ENCODE assay signal across 8 cellular contexts in genomic region chr2:219159771-219160185, GRCh38. TPM values are rescaled to one million over a fixed set of nuclear protein-coding genes. Genes with fewer than 3 reads are reported as not detected.
DNase-seq lines count a peak whose midpoint lies in the region; ATAC-seq, FAIRE-seq and TF ChIP-seq lines count a peak whose summit lies in the region.

No MANE protein-coding gene starts in this region.

- no peak for TF ChIP-seq RAD21 in HepG2 (CRISPR knock-in tag; IDR thresholded peaks at IDR 0.05)

- DNase-seq in AG08396 (ENCODE audit: low spot score), result peak; percentile 34
- no peak for DNase-seq in HAP-1 (ENCODE audit: low spot score in 2 of 2)
- DNase-seq in HepG2 (ENCODE audit: low spot score), result no peak
- no peak for DNase-seq in NCI-H1694 treated with DMSO at 0.1 percent for 48 hours (lab: John Stamatoyannopoulos, UW)
- no peak for DNase-seq in DMS53 (lab: John Stamatoyannopoulos, UW)
- DNase-seq in H54 (ENCODE audit: insufficient read length, low spot score), result no peak

- H3K27me3 ChIP-seq in HAP-1 (ENCODE audit: low read depth) (no peaks in the 10 kb centered on the region), HepG2 (ENCODE audit: control insufficient read depth in 1 of 2, insufficient read depth in 2 of 2, low read length in 2 of 2) (no peaks in the 10 kb centered on the region)

- H3K36me3 ChIP-seq in HAP-1 (replicated peaks) (no peaks in the 10 kb centered on the region), HepG2 (replicated peaks in 1 of 2; ENCODE audit: control insufficient read depth in 1 of 2, insufficient read depth in 2 of 2, low read length in 2 of 2) (peaks cover 4 to 17% of the 10 kb centered on the region in 2 experiments), urinary bladder (ENCODE audit: insufficient read depth) (no peaks in the 10 kb centered on the region)

- peaks cover 24% of the 10 kb centered on the region for H3K36me3 Mint-ChIP-seq in activated T-helper 17 cell treated with anti-CD3 and anti-CD28 coated beads, Interleukin-2, amount 50 U/mL, for 72 hours (ENCODE audit: low read depth)

- CTCF ChIA-PET in HepG2 (lab: Yijun Ruan, JAX; ENCODE audit: low intra/inter-chr PET ratio, low total read pairs), result interaction anchor here (0.6 to 4.4 kb wide), 7 partner anchors 11 to 192 kb away, joined by 4 to 50 read pairs (median 7); partner anchors contain the start of gene DNAJB2

- no peak for ATAC-seq in activated T-helper 17 cell treated with anti-CD3 and anti-CD28 coated beads, Interleukin-2, amount 50 U/mL, for 72 hours (replicated peaks)
- peak; percentile 1 for ATAC-seq in HepG2

- H3K9me3 ChIP-seq in HAP-1 (no peaks in the 10 kb centered on the region), HepG2 (ENCODE audit: low read length) (no peaks in the 10 kb centered on the region)

- WGBS in HepG2 (ENCODE audit: low lambda C conversion rate), result 24% methylated on average over 18 of the region's 18 CpGs
- WGBS in urinary bladder, result 7% methylated on average over 18 of the region's 18 CpGs

- intact Hi-C loops in HepG2 (cut with micrococcal nuclease; ENCODE audit: unreplicated experiment), result loop anchor here (1.0 to 2.0 kb wide), 6 partner anchors 17 to 193 kb away; partner anchors contain the start of genes ABCB6 and CNPPD1

- in situ Hi-C loops in HAP-1 (cut with MboI; ENCODE audit: low sequenced_read_pairs) (loop anchor here (5.0 to 10.0 kb wide), 2 partner anchors 105 to 138 kb away; no protein-coding TSS in a partner anchor), HepG2 (cut with HindIII; ENCODE audit: extremely low pct_ligation_motif_present, low pct_unique_long_range_greater_than_20kb) (loop anchor here (5.0 kb wide), 1 partner anchor 102 kb away; no protein-coding TSS in a partner anchor)

- H3K4me3 ChIP-seq in HAP-1 (peak overlapping the region; percentile 62), HepG2 (replicated peaks in 1 of 3; ENCODE audit: insufficient read depth in 1 of 3, low read depth in 2 of 3, low read length in 3 of 3) (peak overlapping the region; percentile 76 to 94 (median 86); a peak in 5 of 6 replicates), urinary bladder (ENCODE audit: low read depth, low read length) (peak overlapping the region; percentile 45)

- H3K4me2 ChIP-seq in HepG2 (ENCODE audit: low read depth, low read length), result peak overlapping the region; percentile 97

- H3K4me3 Mint-ChIP-seq in activated T-helper 17 cell treated with anti-CD3 and anti-CD28 coated beads, Interleukin-2, amount 50 U/mL, for 72 hours, result peak overlapping the region; percentile 84

- H3K4me1 ChIP-seq in HAP-1, result peaks cover 17% of the 10 kb centered on the region
- peaks cover 18% of the 10 kb centered on the region for H3K4me1 ChIP-seq in HepG2 (ENCODE audit: insufficient read depth, low read length)
- H3K4me1 ChIP-seq in urinary bladder (ENCODE audit: insufficient read depth), result no peaks in the 10 kb centered on the region

- no peak for TF ChIP-seq EP300 in HepG2 (IDR thresholded peaks at IDR 0.05; ENCODE audit: low read depth in 2 of 2, low read length in 2 of 2)
- TF ChIP-seq EP300 in HepG2 (CRISPR knock-in tag; IDR thresholded peaks at IDR 0.05; ENCODE audit: borderline replicate concordance), result no peak

- H3K9me3 Mint-ChIP-seq in activated T-helper 17 cell treated with anti-CD3 and anti-CD28 coated beads, Interleukin-2, amount 50 U/mL, for 72 hours, result no peaks in the 10 kb centered on the region

- no peaks in the 10 kb centered on the region for H3K79me2 ChIP-seq in HepG2 (ENCODE audit: insufficient read depth, low read length)

- no peak for TF ChIP-seq CTCF in HepG2 (CRISPR knock-in tag; IDR thresholded peaks at IDR 0.05)

- no peaks in the 10 kb centered on the region for H3K27me3 Mint-ChIP-seq in activated T-helper 17 cell treated with anti-CD3 and anti-CD28 coated beads, Interleukin-2, amount 50 U/mL, for 72 hours

- peak overlapping the region; percentile 86; the same call in 1 of the 2 replicates for H3K9ac ChIP-seq in HepG2 (ENCODE audit: insufficient read depth, low read depth, low read length)

- H2AFZ ChIP-seq in HepG2 (ENCODE audit: low read length), result no peak overlapping the region

- H3K4me1 Mint-ChIP-seq in activated T-helper 17 cell treated with anti-CD3 and anti-CD28 coated beads, Interleukin-2, amount 50 U/mL, for 72 hours, result peaks cover 15% of the 10 kb centered on the region

- no peak for TF ChIP-seq POLR2A in HepG2 (IDR thresholded peaks at IDR 0.05; ENCODE audit: insufficient read depth in 1 of 2, low read depth in 2 of 2, low read length in 2 of 2)
- no peak for TF ChIP-seq POLR2A in H54 (IDR thresholded peaks at IDR 0.05; ENCODE audit: low read depth, low read length)

- FAIRE-seq in HepG2 (lab: Jason Lieb, UNC) (no peak), H54 (lab: Jason Lieb, UNC) (no peak)

- no peak overlapping the region for H3K27ac ChIP-seq in HepG2 (ENCODE audit: extremely low read length, insufficient read depth, low read length)
- H3K27ac ChIP-seq in urinary bladder (ENCODE audit: low read depth), result peak overlapping the region; percentile 15

- peak overlapping the region; percentile 93 for H3K27ac Mint-ChIP-seq in activated T-helper 17 cell treated with anti-CD3 and anti-CD28 coated beads, Interleukin-2, amount 50 U/mL, for 72 hours

- BruUV-seq in HepG2 (replicated peaks; lab: Mats Ljungman, UMichigan), result TSS peak; percentile 61

- POLR2A ChIA-PET in HepG2 (lab: Yijun Ruan, JAX), result interaction anchor here (0.7 to 3.7 kb wide), 5 partner anchors 16 to 227 kb away, joined by 3 to 14 read pairs (median 4); partner anchors contain the start of genes CNPPD1 and ZFAND2B

- H4K20me1 ChIP-seq in HepG2 (ENCODE audit: insufficient read depth, low read length), result no peaks in the 10 kb centered on the region

RNA-seq across cellular contexts. Expression of gene NHEJ1, which starts 0.8 kb away (rescaled TPM):
- 10 to 100 TPM; 24.1 to 26.6 TPM for total RNA-seq in activated T-helper 17 cell treated with anti-CD3 and anti-CD28 coated beads, Interleukin-2, amount 50 U/mL, for 72 hours
- total RNA-seq in HepG2 (2016; rRNA removed; fragmentation: Illumina TruSeq; extraction: Trizol) (30.7 and 42.1 TPM in 2 replicates), urinary bladder (13.3 TPM)
- total RNA-seq in HepG2 (2016; cell fraction: cytosol; rRNA removed; fragmentation: Illumina TruSeq; extraction: Trizol; ENCODE audit: low read depth), result 6.5 and 7.7 TPM in 2 replicates
- 30.0 and 42.5 TPM in 2 replicates for total RNA-seq in HepG2 (2016; cell fraction: insoluble cytoplasmic fraction; rRNA removed; fragmentation: Illumina TruSeq; extraction: Trizol)
- total RNA-seq in HepG2 (2016; cell fraction: membrane; rRNA removed; fragmentation: Illumina TruSeq; extraction: Trizol), result 17.1 and 17.3 TPM in 2 replicates
- total RNA-seq in HepG2 (2016; cell fraction: nucleus; rRNA removed; fragmentation: Illumina TruSeq; extraction: Trizol), result 16.1 and 17.3 TPM in 2 replicates
- polyA plus RNA-seq in HepG2 (2011; rRNA removed) (23.8 and 30.0 TPM in 2 replicates), urinary bladder (17.6 TPM)
- 23.3 and 26.7 TPM in 2 replicates for polyA plus RNA-seq in HepG2 (2011; cell fraction: cytosol; rRNA removed)
- polyA plus RNA-seq in HepG2 (2011; cell fraction: nucleus; rRNA removed), result 12.3 and 14.8 TPM in 2 replicates
- polyA plus RNA-seq in HepG2 (2012), result 20.2 and 22.8 TPM in 2 replicates
- 5.5 and 6.1 TPM in 2 replicates for polyA plus RNA-seq in HepG2 (2016; cell fraction: cytosol; fragmentation: Illumina TruSeq; extraction: Trizol; ENCODE audit: low read depth)
- polyA plus RNA-seq in HepG2 (2016; cell fraction: insoluble cytoplasmic fraction; fragmentation: Illumina TruSeq; extraction: Trizol; ENCODE audit: low read depth), result 35.8 and 40.0 TPM in 2 replicates
- 11.3 and 13.4 TPM in 2 replicates for polyA plus RNA-seq in HepG2 (2016; cell fraction: membrane; fragmentation: Illumina TruSeq; extraction: Trizol; ENCODE audit: low read depth)
- polyA plus RNA-seq in HepG2 (2016; cell fraction: nucleus; fragmentation: Illumina TruSeq; extraction: Trizol; ENCODE audit: insufficient read depth, low read depth), result 14.3 and 14.5 TPM in 2 replicates
- 47.0 and 114 TPM in 2 replicates for polyA minus RNA-seq in HepG2 (2011; rRNA and poly(A)+ RNA removed; ENCODE audit: low replicate concordance)
- 20.4 and 25.8 TPM in 2 replicates for polyA minus RNA-seq in HepG2 (2011; cell fraction: cytosol; rRNA and poly(A)+ RNA removed)
- 19.6 and 28.0 TPM in 2 replicates for polyA minus RNA-seq in HepG2 (2011; cell fraction: nucleus; rRNA and poly(A)+ RNA removed)

RNA-seq across cellular contexts. Expression of gene SLC23A3, which starts 10.1 kb away (rescaled TPM):
- 1 to 10 TPM; 2.9 to 7.7 TPM for total RNA-seq in activated T-helper 17 cell treated with anti-CD3 and anti-CD28 coated beads, Interleukin-2, amount 50 U/mL, for 72 hours
- total RNA-seq in HepG2 (2016; rRNA removed; fragmentation: Illumina TruSeq; extraction: Trizol) (0.38 TPM in 1 of 2 replicates, not detected in the other), urinary bladder (2.2 TPM)
- total RNA-seq in HepG2 (2016; cell fraction: cytosol; rRNA removed; fragmentation: Illumina TruSeq; extraction: Trizol; ENCODE audit: low read depth), result 0.40 and 0.71 TPM in 2 replicates
- total RNA-seq in HepG2 (2016; cell fraction: insoluble cytoplasmic fraction; rRNA removed; fragmentation: Illumina TruSeq; extraction: Trizol), result 0.37 TPM in 1 of 2 replicates, not detected in the other
- 0.21 and 0.37 TPM in 2 replicates for total RNA-seq in HepG2 (2016; cell fraction: membrane; rRNA removed; fragmentation: Illumina TruSeq; extraction: Trizol)
- 0.34 and 0.56 TPM in 2 replicates for total RNA-seq in HepG2 (2016; cell fraction: nucleus; rRNA removed; fragmentation: Illumina TruSeq; extraction: Trizol)
- polyA plus RNA-seq in HepG2 (2011; rRNA removed) (0.78 and 2.1 TPM in 2 replicates), urinary bladder (0.79 TPM)
- polyA plus RNA-seq in HepG2 (2011; cell fraction: cytosol; rRNA removed), result 0.10 and 0.12 TPM in 2 replicates
- polyA plus RNA-seq in HepG2 (2011; cell fraction: nucleus; rRNA removed), result 7.7 and 12.3 TPM in 2 replicates
- 0.89 and 1.8 TPM in 2 replicates for polyA plus RNA-seq in HepG2 (2012)
- polyA plus RNA-seq in HepG2 (2016; cell fraction: cytosol; fragmentation: Illumina TruSeq; extraction: Trizol; ENCODE audit: low read depth), result not detected in 2 replicates
- polyA plus RNA-seq in HepG2 (2016; cell fraction: insoluble cytoplasmic fraction; fragmentation: Illumina TruSeq; extraction: Trizol; ENCODE audit: low read depth), result not detected in 2 replicates
- not detected in 2 replicates for polyA plus RNA-seq in HepG2 (2016; cell fraction: membrane; fragmentation: Illumina TruSeq; extraction: Trizol; ENCODE audit: low read depth)
- 2.0 and 2.1 TPM in 2 replicates for polyA plus RNA-seq in HepG2 (2016; cell fraction: nucleus; fragmentation: Illumina TruSeq; extraction: Trizol; ENCODE audit: insufficient read depth, low read depth)
- polyA minus RNA-seq in HepG2 (2011; rRNA and poly(A)+ RNA removed; ENCODE audit: low replicate concordance), result 2.2 and 2.4 TPM in 2 replicates
- 0.30 TPM in 1 of 2 replicates, not detected in the other for polyA minus RNA-seq in HepG2 (2011; cell fraction: cytosol; rRNA and poly(A)+ RNA removed)
- 3.2 and 5.2 TPM in 2 replicates for polyA minus RNA-seq in HepG2 (2011; cell fraction: nucleus; rRNA and poly(A)+ RNA removed)

RNA-seq across cellular contexts. Expression of gene CNPPD1, which starts 16.9 kb away (rescaled TPM):
- 10 to 100 TPM; 60.4 to 67.0 TPM for total RNA-seq in activated T-helper 17 cell treated with anti-CD3 and anti-CD28 coated beads, Interleukin-2, amount 50 U/mL, for 72 hours
- total RNA-seq in HepG2 (2016; rRNA removed; fragmentation: Illumina TruSeq; extraction: Trizol) (24.8 and 35.5 TPM in 2 replicates), urinary bladder (23.0 TPM)
- total RNA-seq in HepG2 (2016; cell fraction: cytosol; rRNA removed; fragmentation: Illumina TruSeq; extraction: Trizol; ENCODE audit: low read depth), result 5.6 and 5.7 TPM in 2 replicates
- 24.2 and 37.7 TPM in 2 replicates for total RNA-seq in HepG2 (2016; cell fraction: insoluble cytoplasmic fraction; rRNA removed; fragmentation: Illumina TruSeq; extraction: Trizol)
- 10.3 and 10.6 TPM in 2 replicates for total RNA-seq in HepG2 (2016; cell fraction: membrane; rRNA removed; fragmentation: Illumina TruSeq; extraction: Trizol)
- 27.6 TPM in 2 replicates for total RNA-seq in HepG2 (2016; cell fraction: nucleus; rRNA removed; fragmentation: Illumina TruSeq; extraction: Trizol)
- polyA plus RNA-seq in HepG2 (2011; rRNA removed) (49.4 and 60.7 TPM in 2 replicates), urinary bladder (77.7 TPM)
- 45.0 and 48.2 TPM in 2 replicates for polyA plus RNA-seq in HepG2 (2011; cell fraction: cytosol; rRNA removed)
- 83.0 and 83.9 TPM in 2 replicates for polyA plus RNA-seq in HepG2 (2011; cell fraction: nucleus; rRNA removed)
- 34.1 and 38.6 TPM in 2 replicates for polyA plus RNA-seq in HepG2 (2012)
- 5.2 and 5.3 TPM in 2 replicates for polyA plus RNA-seq in HepG2 (2016; cell fraction: cytosol; fragmentation: Illumina TruSeq; extraction: Trizol; ENCODE audit: low read depth)
- polyA plus RNA-seq in HepG2 (2016; cell fraction: insoluble cytoplasmic fraction; fragmentation: Illumina TruSeq; extraction: Trizol; ENCODE audit: low read depth), result 27.2 and 31.3 TPM in 2 replicates
- polyA plus RNA-seq in HepG2 (2016; cell fraction: membrane; fragmentation: Illumina TruSeq; extraction: Trizol; ENCODE audit: low read depth), result 8.6 and 9.8 TPM in 2 replicates
- 62.0 and 62.4 TPM in 2 replicates for polyA plus RNA-seq in HepG2 (2016; cell fraction: nucleus; fragmentation: Illumina TruSeq; extraction: Trizol; ENCODE audit: insufficient read depth, low read depth)
- polyA minus RNA-seq in HepG2 (2011; rRNA and poly(A)+ RNA removed; ENCODE audit: low replicate concordance), result 12.3 and 51.1 TPM in 2 replicates
- polyA minus RNA-seq in HepG2 (2011; cell fraction: cytosol; rRNA and poly(A)+ RNA removed), result 13.9 and 15.4 TPM in 2 replicates
- polyA minus RNA-seq in HepG2 (2011; cell fraction: nucleus; rRNA and poly(A)+ RNA removed), result 14.2 and 14.8 TPM in 2 replicates

RNA-seq across cellular contexts. Expression of gene RETREG2, which starts 18.3 kb away (rescaled TPM):
- total RNA-seq in activated T-helper 17 cell treated with anti-CD3 and anti-CD28 coated beads, Interleukin-2, amount 50 U/mL, for 72 hours, result 100 to 1,000 TPM; 104 to 148 TPM
- total RNA-seq in HepG2 (2016; rRNA removed; fragmentation: Illumina TruSeq; extraction: Trizol) (59.7 and 86.0 TPM in 2 replicates), urinary bladder (34.7 TPM)
- 29.5 and 34.8 TPM in 2 replicates for total RNA-seq in HepG2 (2016; cell fraction: cytosol; rRNA removed; fragmentation: Illumina TruSeq; extraction: Trizol; ENCODE audit: low read depth)
- 56.6 and 88.6 TPM in 2 replicates for total RNA-seq in HepG2 (2016; cell fraction: insoluble cytoplasmic fraction; rRNA removed; fragmentation: Illumina TruSeq; extraction: Trizol)
- 119 and 127 TPM in 2 replicates for total RNA-seq in HepG2 (2016; cell fraction: membrane; rRNA removed; fragmentation: Illumina TruSeq; extraction: Trizol)
- 52.2 and 63.7 TPM in 2 replicates for total RNA-seq in HepG2 (2016; cell fraction: nucleus; rRNA removed; fragmentation: Illumina TruSeq; extraction: Trizol)
- polyA plus RNA-seq in HepG2 (2011; rRNA removed) (134 and 137 TPM in 2 replicates), urinary bladder (65.4 TPM)
- polyA plus RNA-seq in HepG2 (2011; cell fraction: cytosol; rRNA removed), result 145 and 149 TPM in 2 replicates
- polyA plus RNA-seq in HepG2 (2011; cell fraction: nucleus; rRNA removed), result 127 and 155 TPM in 2 replicates
- 82.7 and 89.2 TPM in 2 replicates for polyA plus RNA-seq in HepG2 (2012)
- polyA plus RNA-seq in HepG2 (2016; cell fraction: cytosol; fragmentation: Illumina TruSeq; extraction: Trizol; ENCODE audit: low read depth), result 47.5 and 51.2 TPM in 2 replicates
- polyA plus RNA-seq in HepG2 (2016; cell fraction: insoluble cytoplasmic fraction; fragmentation: Illumina TruSeq; extraction: Trizol; ENCODE audit: low read depth), result 51.2 and 58.4 TPM in 2 replicates
- polyA plus RNA-seq in HepG2 (2016; cell fraction: membrane; fragmentation: Illumina TruSeq; extraction: Trizol; ENCODE audit: low read depth), result 95.6 and 101 TPM in 2 replicates
- 84.0 and 89.2 TPM in 2 replicates for polyA plus RNA-seq in HepG2 (2016; cell fraction: nucleus; fragmentation: Illumina TruSeq; extraction: Trizol; ENCODE audit: insufficient read depth, low read depth)
- 148 and 315 TPM in 2 replicates for polyA minus RNA-seq in HepG2 (2011; rRNA and poly(A)+ RNA removed; ENCODE audit: low replicate concordance)
- 63.9 and 70.8 TPM in 2 replicates for polyA minus RNA-seq in HepG2 (2011; cell fraction: cytosol; rRNA and poly(A)+ RNA removed)
- 91.3 and 97.2 TPM in 2 replicates for polyA minus RNA-seq in HepG2 (2011; cell fraction: nucleus; rRNA and poly(A)+ RNA removed)

RNA-seq across cellular contexts. Expression of gene ZFAND2B, which starts 46.8 kb away (rescaled TPM):
- total RNA-seq in activated T-helper 17 cell treated with anti-CD3 and anti-CD28 coated beads, Interleukin-2, amount 50 U/mL, for 72 hours, result 10 to 100 TPM; 27.9 to 29.8 TPM
- 39.4 and 53.3 TPM in 2 replicates for total RNA-seq in HepG2 (2016; rRNA removed; fragmentation: Illumina TruSeq; extraction: Trizol)
- 97.6 and 112 TPM in 2 replicates for total RNA-seq in HepG2 (2016; cell fraction: cytosol; rRNA removed; fragmentation: Illumina TruSeq; extraction: Trizol; ENCODE audit: low read depth)
- 37.3 and 56.7 TPM in 2 replicates for total RNA-seq in HepG2 (2016; cell fraction: insoluble cytoplasmic fraction; rRNA removed; fragmentation: Illumina TruSeq; extraction: Trizol)
- total RNA-seq in HepG2 (2016; cell fraction: membrane; rRNA removed; fragmentation: Illumina TruSeq; extraction: Trizol), result 81.3 and 81.5 TPM in 2 replicates
- total RNA-seq in HepG2 (2016; cell fraction: nucleus; rRNA removed; fragmentation: Illumina TruSeq; extraction: Trizol), result 38.7 and 41.0 TPM in 2 replicates
- polyA plus RNA-seq in HepG2 (2011; rRNA removed), result 115 and 139 TPM in 2 replicates
- polyA plus RNA-seq in HepG2 (2011; cell fraction: cytosol; rRNA removed), result 86.0 and 119 TPM in 2 replicates
- polyA plus RNA-seq in HepG2 (2011; cell fraction: nucleus; rRNA removed), result 440 and 456 TPM in 2 replicates
- polyA plus RNA-seq in HepG2 (2012), result 61.3 and 62.2 TPM in 2 replicates
- 85.1 and 89.2 TPM in 2 replicates for polyA plus RNA-seq in HepG2 (2016; cell fraction: cytosol; fragmentation: Illumina TruSeq; extraction: Trizol; ENCODE audit: low read depth)
- polyA plus RNA-seq in HepG2 (2016; cell fraction: insoluble cytoplasmic fraction; fragmentation: Illumina TruSeq; extraction: Trizol; ENCODE audit: low read depth), result 42.7 and 45.5 TPM in 2 replicates
- 68.1 and 69.5 TPM in 2 replicates for polyA plus RNA-seq in HepG2 (2016; cell fraction: membrane; fragmentation: Illumina TruSeq; extraction: Trizol; ENCODE audit: low read depth)
- 75.7 and 78.1 TPM in 2 replicates for polyA plus RNA-seq in HepG2 (2016; cell fraction: nucleus; fragmentation: Illumina TruSeq; extraction: Trizol; ENCODE audit: insufficient read depth, low read depth)
- 29.2 and 84.0 TPM in 2 replicates for polyA minus RNA-seq in HepG2 (2011; rRNA and poly(A)+ RNA removed; ENCODE audit: low replicate concordance)
- 21.6 and 22.7 TPM in 2 replicates for polyA minus RNA-seq in HepG2 (2011; cell fraction: cytosol; rRNA and poly(A)+ RNA removed)
- 88.6 and 99.7 TPM in 2 replicates for polyA minus RNA-seq in HepG2 (2011; cell fraction: nucleus; rRNA and poly(A)+ RNA removed)
- 15.3 TPM for total RNA-seq in urinary bladder
- polyA plus RNA-seq in urinary bladder, result 38.2 TPM
